ENCODE assay signal across 30 cellular contexts in the genomic region with DNA sequence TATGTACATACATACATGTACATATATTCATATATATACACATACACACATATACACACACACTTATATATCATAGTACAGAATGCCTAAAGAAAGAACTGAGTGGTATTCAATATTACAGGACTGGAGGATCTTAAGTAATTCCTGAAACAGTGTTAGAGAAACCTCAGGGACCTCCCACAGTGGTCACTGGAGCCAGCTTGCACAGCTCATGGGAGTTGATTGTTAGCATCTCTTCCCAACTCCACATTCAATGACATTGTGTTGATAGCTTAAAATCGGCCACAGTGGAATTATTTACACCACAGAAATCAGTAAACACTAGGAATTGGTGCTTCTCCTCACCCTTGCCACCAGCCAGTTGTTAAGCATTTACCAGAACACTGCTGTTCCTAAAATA. TPM values are rescaled to one million over a fixed set of nuclear protein-coding genes. Genes with fewer than 3 reads are reported as not detected.
"Had no signal": no experiment of that assay in that cellular context is flagged by ENCODE, and none has a peak within 500 bp of the region (broad histone marks: within the 10 kb centered on the region; RNA-seq: fewer than 3 reads in every experiment).

No MANE protein-coding gene starts in this region.

- H3K9me3 ChIP-seq: body of pancreas, lower lobe of right lung, right lobe of liver, uterus had no signal

- H3K4me3 ChIP-seq: body of pancreas, cardiac muscle cell, coronary artery, dorsolateral prefrontal cortex, lower lobe of right lung, right lobe of liver, skin epidermis, uterus had no signal

- DNase-seq: activated CD4-positive, alpha-beta T cell treated with anti-CD3 and anti-CD28 coated beads for 1 hour; activated CD4-positive, alpha-beta T cell treated with anti-CD3 and anti-CD28 coated beads, Interleukin-2, amount 10 ng/mL, durations not matched to agents 7 days and 5 days; activated CD8-positive, alpha-beta T cell treated with anti-CD3 and anti-CD28 coated beads for 36 hours; activated T-cell treated with anti-CD3 and anti-CD28 coated beads, Interleukin-2, amount 50 U/mL, for 4 hours; anterior cingulate cortex; body of pancreas; cerebellar nuclear complex; dorsolateral prefrontal cortex; effector memory CD4-positive, alpha-beta T cell; kidney glomerular epithelial cell; lower lobe of right lung; mesendoderm; right lobe of liver; stimulated activated CD4-positive, alpha-beta T cell treated with anti-CD3 and anti-CD28 coated beads, Interleukin-12 subunit alpha, Interleukin-12 subunit beta, amount 100 ng/mL, for 4 hours; stimulated activated CD4-positive, alpha-beta T cell treated with anti-CD3 and anti-CD28 coated beads, Interleukin-4, amount 100 ng/mL, for 24 hours; stimulated activated naive CD8-positive, alpha-beta T cell treated with anti-CD3 and anti-CD28 coated beads, Interleukin-15, amount 100 ng/mL, for 72 hours; substantia nigra; T1000; uterus had no signal

- ATAC-seq: activated CD8-positive, alpha-beta T cell treated with anti-CD3 and anti-CD28 coated beads for 36 hours; activated T-cell treated with anti-CD3 and anti-CD28 coated beads, Interleukin-2, amount 50 U/mL, for 4 hours; activated T-helper 17 cell treated with anti-CD3 and anti-CD28 coated beads, Interleukin-2, amount 50 U/mL, for 72 hours; body of pancreas; left lobe of liver; lower lobe of right lung; right lobe of liver; stimulated activated effector memory CD8-positive, alpha-beta T cell treated with anti-CD3 and anti-CD28 coated beads, Interleukin-12 subunit alpha, Interleukin-12 subunit beta, amount 100 ng/mL, for 72 hours; stimulated activated naive CD8-positive, alpha-beta T cell treated with anti-CD3 and anti-CD28 coated beads, Interleukin-15, amount 100 ng/mL, for 72 hours; WTC11 had no signal

- H3K27ac Mint-ChIP-seq: activated CD4-positive, alpha-beta T cell treated with anti-CD3 and anti-CD28 coated beads, Interleukin-2, amount 10 ng/mL, durations not matched to agents 7 days and 5 days; activated CD8-positive, alpha-beta T cell treated with anti-CD3 and anti-CD28 coated beads for 36 hours; activated naive CD8-positive, alpha-beta T cell; activated T-helper 17 cell treated with anti-CD3 and anti-CD28 coated beads, Interleukin-2, amount 50 U/mL, for 72 hours; nephron; stimulated activated effector memory CD8-positive, alpha-beta T cell treated with anti-CD3 and anti-CD28 coated beads, Interleukin-12 subunit alpha, Interleukin-12 subunit beta, amount 100 ng/mL, for 72 hours; stimulated activated naive CD8-positive, alpha-beta T cell treated with anti-CD3 and anti-CD28 coated beads, Interleukin-15, amount 100 ng/mL, for 72 hours; T-helper 1 cell treated with Interleukin-12 subunit alpha and Interleukin-12 subunit beta and Interleukin-4 antibody, amounts not matched to agents 30 μg/mL and 1 μg/mL, for 36 hours; type B pancreatic cell; WTC11 had no signal

- H3K36me3 Mint-ChIP-seq: stimulated activated effector memory CD8-positive, alpha-beta T cell treated with anti-CD3 and anti-CD28 coated beads, Interleukin-12 subunit alpha, Interleukin-12 subunit beta, amount 100 ng/mL, for 72 hours; WTC11 had no signal

- H3K27me3 Mint-ChIP-seq: activated CD4-positive, alpha-beta T cell treated with anti-CD3 and anti-CD28 coated beads, Interleukin-2, amount 10 ng/mL, durations not matched to agents 7 days and 5 days; activated CD8-positive, alpha-beta T cell treated with anti-CD3 and anti-CD28 coated beads for 36 hours; activated naive CD8-positive, alpha-beta T cell; activated T-helper 17 cell treated with anti-CD3 and anti-CD28 coated beads, Interleukin-2, amount 50 U/mL, for 72 hours; stimulated activated naive CD8-positive, alpha-beta T cell treated with anti-CD3 and anti-CD28 coated beads, Interleukin-15, amount 100 ng/mL, for 72 hours; type B pancreatic cell had no signal

- H3K4me1 Mint-ChIP-seq: activated CD4-positive, alpha-beta T cell treated with anti-CD3 and anti-CD28 coated beads, Interleukin-2, amount 10 ng/mL, durations not matched to agents 7 days and 5 days; activated T-helper 17 cell treated with anti-CD3 and anti-CD28 coated beads, Interleukin-2, amount 50 U/mL, for 72 hours; stimulated activated effector memory CD8-positive, alpha-beta T cell treated with anti-CD3 and anti-CD28 coated beads, Interleukin-12 subunit alpha, Interleukin-12 subunit beta, amount 100 ng/mL, for 72 hours; stimulated activated naive CD8-positive, alpha-beta T cell treated with anti-CD3 and anti-CD28 coated beads, Interleukin-15, amount 100 ng/mL, for 72 hours had no signal

- H3K27ac ChIP-seq: body of pancreas, cardiac muscle cell, coronary artery, dorsolateral prefrontal cortex, lower lobe of right lung, right lobe of liver, uterus had no signal

- H3K4me1 ChIP-seq: body of pancreas, lower lobe of right lung, right lobe of liver, uterus had no signal

- H3K36me3 ChIP-seq: cardiac muscle cell, lower lobe of right lung, right lobe of liver, uterus had no signal

- H3K27me3 ChIP-seq: body of pancreas, cardiac muscle cell, dorsolateral prefrontal cortex, right lobe of liver, uterus had no signal

- H3K4me3 Mint-ChIP-seq: activated CD4-positive, alpha-beta T cell treated with anti-CD3 and anti-CD28 coated beads, Interleukin-2, amount 10 ng/mL, durations not matched to agents 7 days and 5 days; activated CD8-positive, alpha-beta T cell treated with anti-CD3 and anti-CD28 coated beads for 36 hours; activated naive CD8-positive, alpha-beta T cell; activated T-cell treated with anti-CD3 and anti-CD28 coated beads, Interleukin-2, amount 50 U/mL, for 4 hours; activated T-helper 17 cell treated with anti-CD3 and anti-CD28 coated beads, Interleukin-2, amount 50 U/mL, for 72 hours; nephron; stimulated activated effector memory CD8-positive, alpha-beta T cell treated with anti-CD3 and anti-CD28 coated beads, Interleukin-12 subunit alpha, Interleukin-12 subunit beta, amount 100 ng/mL, for 72 hours; stimulated activated naive CD8-positive, alpha-beta T cell treated with anti-CD3 and anti-CD28 coated beads, Interleukin-15, amount 100 ng/mL, for 72 hours; T-helper 1 cell treated with Interleukin-12 subunit alpha and Interleukin-12 subunit beta and Interleukin-4 antibody, amounts not matched to agents 30 μg/mL and 1 μg/mL, for 36 hours; type B pancreatic cell; WTC11 had no signal

- H3K9me3 Mint-ChIP-seq: activated CD4-positive, alpha-beta T cell treated with anti-CD3 and anti-CD28 coated beads, Interleukin-2, amount 10 ng/mL, durations not matched to agents 7 days and 5 days; activated CD8-positive, alpha-beta T cell treated with anti-CD3 and anti-CD28 coated beads for 36 hours; activated T-cell treated with anti-CD3 and anti-CD28 coated beads, Interleukin-2, amount 50 U/mL, for 4 hours; activated T-helper 17 cell treated with anti-CD3 and anti-CD28 coated beads, Interleukin-2, amount 50 U/mL, for 72 hours; nephron; stimulated activated effector memory CD8-positive, alpha-beta T cell treated with anti-CD3 and anti-CD28 coated beads, Interleukin-12 subunit alpha, Interleukin-12 subunit beta, amount 100 ng/mL, for 72 hours; stimulated activated naive CD8-positive, alpha-beta T cell treated with anti-CD3 and anti-CD28 coated beads, Interleukin-15, amount 100 ng/mL, for 72 hours; T-helper 1 cell treated with Interleukin-12 subunit alpha and Interleukin-12 subunit beta and Interleukin-4 antibody, amounts not matched to agents 30 μg/mL and 1 μg/mL, for 36 hours; type B pancreatic cell; WTC11 had no signal

RNA-seq across cellular contexts. Expression of a gene that starts 6.1 kb away (rescaled TPM):
- total RNA-seq: activated CD8-positive, alpha-beta T cell treated with anti-CD3 and anti-CD28 coated beads for 36 hours; activated T-helper 17 cell treated with anti-CD3 and anti-CD28 coated beads, Interleukin-2, amount 50 U/mL, for 72 hours had no signal
